ENCODE assay signal across 2 cellular contexts in the genomic region with DNA sequence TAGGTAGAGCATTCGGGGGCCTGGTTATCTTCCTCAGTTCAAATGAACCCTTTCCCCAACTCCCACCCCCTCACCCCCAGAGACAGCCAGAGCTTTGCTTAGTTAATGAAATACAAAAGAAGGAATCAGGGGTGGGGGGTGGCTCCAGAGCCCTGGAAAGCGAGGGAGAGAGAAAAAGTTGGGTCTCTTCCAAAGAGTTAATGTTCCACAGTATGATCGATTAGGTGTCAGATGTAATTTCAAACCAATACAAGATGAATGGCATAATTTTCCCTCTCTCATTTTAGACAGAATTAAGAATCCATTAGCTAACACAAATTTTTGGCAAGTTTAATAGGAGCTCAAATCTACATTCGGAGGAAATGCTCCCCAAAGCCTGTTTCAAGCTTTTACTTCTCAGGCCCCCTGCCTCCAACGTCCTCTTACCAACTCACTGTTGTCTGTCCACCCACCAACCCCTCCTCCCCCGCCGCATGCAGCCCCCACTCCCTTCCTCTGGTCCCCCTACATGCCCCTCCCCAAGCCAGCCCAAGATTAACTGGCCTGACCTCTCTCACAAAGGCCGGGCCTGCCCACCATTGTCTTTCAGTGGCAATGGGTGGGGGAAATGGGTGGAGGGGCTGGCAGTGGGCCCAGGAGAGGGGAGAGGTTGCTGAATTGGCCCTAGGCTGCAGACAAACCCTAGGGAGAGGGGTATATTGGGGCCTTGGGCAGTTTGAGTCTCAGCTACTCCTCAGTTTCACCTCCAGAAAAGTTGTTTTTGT.
TF ChIP-seq lines count a peak whose summit lies in the region.

No MANE protein-coding gene starts in this region.

TF ChIP-seq in Ishikawa, 13 proteins besides CTCF, POLR2A, EP300 and RAD21:
- TF ChIP-seq TEAD4 (IDR thresholded peaks at IDR 0.05) (0 out of 2 replicates have a peak, but pooled peaks have one; percentile 30), USF1 (IDR thresholded peaks at IDR 0.05) (no peak), CREB1 (IDR thresholded peaks at IDR 0.05; ENCODE audit: low read depth) (no peak), EGR1 (IDR thresholded peaks at IDR 0.05) (0 out of 2 replicates have a peak, but pooled peaks have one; percentile 19), YY1 (IDR thresholded peaks at IDR 0.05; ENCODE audit: low read depth) (0 out of 2 replicates have a peak, but pooled peaks have one; percentile 28), NFIC (IDR thresholded peaks at IDR 0.05) (peak; percentile 93), FOXM1 (IDR thresholded peaks at IDR 0.05; ENCODE audit: borderline replicate concordance, low read depth) (no peak), TCF12 (IDR thresholded peaks at IDR 0.05; ENCODE audit: low read depth) (peak; percentile 55), ZBTB7A (IDR thresholded peaks at IDR 0.05; ENCODE audit: low read depth) (peak; percentile 95)
- TF ChIP-seq, protein P1, sequence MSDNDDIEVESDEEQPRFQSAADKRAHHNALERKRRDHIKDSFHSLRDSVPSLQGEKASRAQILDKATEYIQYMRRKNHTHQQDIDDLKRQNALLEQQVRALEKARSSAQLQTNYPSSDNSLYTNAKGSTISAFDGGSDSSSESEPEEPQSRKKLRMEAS (IDR thresholded peaks at IDR 0.05) = 0 out of 2 replicates have a peak, but pooled peaks have one; percentile 21

TF ChIP-seq in endothelial cell of umbilical vein, 7 proteins besides CTCF, POLR2A, EP300 and RAD21:
- no peak for TF ChIP-seq EZH2 (IDR thresholded peaks at IDR 0.05; ENCODE audit: borderline replicate concordance, low read depth, low read length, severe bottlenecking)
- TF ChIP-seq, protein P1 (IDR thresholded peaks at IDR 0.05; ENCODE audit: insufficient read depth, insufficient read length) = no peak
- no peak for TF ChIP-seq GATA2 (IDR thresholded peaks at IDR 0.05; ENCODE audit: insufficient read depth, insufficient read length, low read depth, low read length)
- no peak for TF ChIP-seq MYC (IDR thresholded peaks at IDR 0.05; ENCODE audit: low read depth, low read length)
- TF ChIP-seq POLR2AphosphoS5 (IDR thresholded peaks at IDR 0.05; ENCODE audit: insufficient read depth, low read depth, low read length) = no peak
- TF ChIP-seq FOS (IDR thresholded peaks at IDR 0.05; ENCODE audit: borderline replicate concordance, insufficient read depth, low read length) = no peak
- TF ChIP-seq JUN (IDR thresholded peaks at IDR 0.05; ENCODE audit: borderline replicate concordance, insufficient read depth, insufficient read length, low read depth) = no peak
